Comparison of ENCODE assay signal across 9 cellular contexts in genomic region chr2:188291617-188292445, GRCh38. TPM values are rescaled to one million over a fixed set of nuclear protein-coding genes. Genes with fewer than 3 reads are reported as not detected.
DNase-seq lines count a peak whose midpoint lies in the region; ATAC-seq and TF ChIP-seq lines count a peak whose summit lies in the region.
"Had no signal": no experiment of that assay in that cellular context is flagged by ENCODE, and none has a peak within 500 bp of the region (broad histone marks: within the 10 kb centered on the region; RNA-seq: fewer than 3 reads in every experiment).

A gene with protein sequence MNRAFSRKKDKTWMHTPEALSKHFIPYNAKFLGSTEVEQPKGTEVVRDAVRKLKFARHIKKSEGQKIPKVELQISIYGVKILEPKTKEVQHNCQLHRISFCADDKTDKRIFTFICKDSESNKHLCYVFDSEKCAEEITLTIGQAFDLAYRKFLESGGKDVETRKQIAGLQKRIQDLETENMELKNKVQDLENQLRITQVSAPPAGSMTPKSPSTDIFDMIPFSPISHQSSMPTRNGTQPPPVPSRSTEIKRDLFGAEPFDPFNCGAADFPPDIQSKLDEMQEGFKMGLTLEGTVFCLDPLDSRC (plus strand): TSS chr2:188291874. CDS start chr2:188477703, 185,829 bp downstream.

- no peak for ATAC-seq in GM21723 (IDR thresholded peaks at IDR 0.05; ENCODE audit: unreplicated experiment)

- H3K36me3 ChIP-seq in BE2C (no peaks in the 10 kb centered on the region), iPS-20b (ENCODE audit: insufficient read depth, low read depth, low read length) (no peaks in the 10 kb centered on the region)

- H3K9ac ChIP-seq in iPS-20b (ENCODE audit: low read depth, low read length), result peak within 1 kb of the TSS; percentile 99

- H3K4me1 ChIP-seq in BE2C, result no peaks in the 10 kb centered on the region; the same call in 1 of the 2 replicates
- peaks cover 22% of the 10 kb centered on the region; the same call in 1 of the 2 replicates for H3K4me1 ChIP-seq in iPS-20b (ENCODE audit: insufficient read depth, low read length)

- DNase-seq in BE2C (peak; percentile 78), HCEC 1CT (peak; percentile 86), cardiac fibroblast (ENCODE audit: low read depth in 2 of 2) (peak; percentile 74 to 80), skeletal muscle cell (ENCODE audit: low read depth) (peak; percentile 23), T-helper 9 cell (no peak)

- no peaks in the 10 kb centered on the region for H3K9me3 ChIP-seq in BE2C
- no peaks in the 10 kb centered on the region for H3K9me3 ChIP-seq in iPS-20b (ENCODE audit: insufficient read depth, low read depth, low read length)

- H3K4me3 ChIP-seq in BE2C (ENCODE audit: low read depth, low read length), result peak within 1 kb of the TSS; percentile 84
- peak within 1 kb of the TSS; percentile 70 to 83 for H3K4me3 ChIP-seq in cardiac fibroblast (replicated peaks in 1 of 2; ENCODE audit: low read depth in 2 of 2, low read length in 2 of 2)
- peak within 1 kb of the TSS; percentile 87 for H3K4me3 ChIP-seq in iPS-20b (ENCODE audit: low read length)
- peak within 1 kb of the TSS; percentile 79 for H3K4me3 ChIP-seq in skeletal muscle cell (ENCODE audit: low read depth, low read length)

- H3K27me3 ChIP-seq in BE2C, result no peaks in the 10 kb centered on the region
- H3K27me3 ChIP-seq in iPS-20b (ENCODE audit: insufficient read depth, low read length), result no peaks in the 10 kb centered on the region

- peak within 1 kb of the TSS; percentile 70 for H3K27ac ChIP-seq in iPS-20b (ENCODE audit: low read length)
- H3K27ac ChIP-seq: HL-60 had no signal

- peak; percentile 62 for TF ChIP-seq CTCF in BE2C (IDR thresholded peaks at IDR 0.05; ENCODE audit: low read depth, low read length)
- TF ChIP-seq CTCF in cardiac fibroblast (IDR thresholded peaks at IDR 0.05; ENCODE audit: low read depth, low read length), result peak; percentile 75

TF ChIP-seq in PFSK-1, 5 proteins besides CTCF, POLR2A, EP300 and RAD21:
- TF ChIP-seq REST (IDR thresholded peaks at IDR 0.05; ENCODE audit: insufficient read depth in 1 of 2, low read depth in 2 of 2, low read length in 2 of 2), result no peak
- TF ChIP-seq FOXP2 (optimal IDR thresholded peaks at IDR 0.05; ENCODE audit: borderline replicate concordance, extremely low read depth, extremely low read length, insufficient read depth), result no peak
- TF ChIP-seq TAF1 (IDR thresholded peaks at IDR 0.05; ENCODE audit: borderline replicate concordance, insufficient read depth, low read length), result peak; percentile 48; the same call in 1 of the 2 replicates
- no peak for TF ChIP-seq POLR2AphosphoS5 (IDR thresholded peaks at IDR 0.05; ENCODE audit: low read depth, low read length)
- TF ChIP-seq SIN3A (IDR thresholded peaks at IDR 0.05; ENCODE audit: borderline replicate concordance, insufficient read depth, low read length), result no peak

RNA-seq across cellular contexts. Expression of the gene that starts here (rescaled TPM):
- polyA plus RNA-seq in BE2C (2012; ENCODE audit: insufficient read depth, insufficient read length, low read depth), result 24.1 TPM
- polyA plus RNA-seq in PFSK-1 (2012; ENCODE audit: insufficient read length, low read depth), result 21.6 TPM
